In the genomic region with DNA sequence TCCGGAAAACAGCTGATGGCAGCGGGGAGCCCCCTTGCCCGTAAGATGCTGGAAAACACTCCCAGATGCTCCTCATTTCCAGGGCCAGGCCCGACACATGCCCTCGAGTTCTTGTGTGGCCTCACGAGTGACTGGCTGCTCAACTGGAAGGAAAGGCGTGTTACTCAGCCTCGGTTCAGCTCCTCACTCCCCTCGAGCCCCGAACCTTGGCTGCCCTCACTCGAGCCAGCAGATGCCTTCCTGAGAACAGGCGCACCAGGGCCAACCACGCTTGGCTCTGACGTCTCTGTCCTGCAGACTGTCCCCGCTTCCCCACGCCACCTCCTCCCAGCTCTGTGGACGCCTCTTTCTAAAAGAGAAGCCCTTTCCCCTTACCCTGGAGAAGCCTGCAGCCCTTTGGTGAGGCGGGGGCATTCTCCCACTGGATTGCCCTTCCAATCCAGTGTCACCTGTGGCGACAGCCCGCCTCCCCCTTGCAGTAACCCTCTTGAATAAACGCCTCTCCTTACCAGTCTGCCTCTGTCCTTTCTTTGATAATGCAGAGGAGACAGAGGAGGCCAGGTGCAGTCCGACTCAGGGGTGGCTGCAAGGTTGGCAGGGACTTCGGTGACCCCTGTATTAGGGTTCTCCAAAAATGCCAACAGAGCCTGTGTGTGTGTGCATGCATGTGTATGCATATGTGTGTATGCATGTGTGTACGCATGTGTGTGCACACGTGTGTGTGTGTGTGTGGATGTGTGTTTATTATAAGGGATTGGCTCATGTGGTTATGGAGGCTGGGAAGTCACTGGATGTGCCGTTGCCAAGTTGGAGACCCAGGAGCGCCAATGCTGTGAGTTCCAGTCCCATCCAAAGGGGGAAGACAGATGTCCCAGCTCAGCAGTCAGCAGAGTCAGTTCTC, we compare ENCODE assay signal across 22 cellular contexts.
A peak's percentile ranks its signal among the peaks of the same experiment; 100 is the strongest.
DNase-seq lines count a peak whose midpoint lies in the region; ATAC-seq and TF ChIP-seq lines count a peak whose summit lies in the region.
"Had no signal": no experiment of that assay in that cellular context is flagged by ENCODE, and none has a peak within 500 bp of the region (broad histone marks: within the 10 kb centered on the region; RNA-seq: fewer than 3 reads in every experiment).

No MANE protein-coding gene starts in this region.

- H3K4me3 ChIP-seq in mesenchymal stem cell (ENCODE audit: insufficient read depth in 1 of 2, low read depth in 1 of 2, low read length in 2 of 2) (no peak overlapping the region), sigmoid colon (no peak overlapping the region), Karpas-422 (ENCODE audit: low read length) (no peak overlapping the region)
- H3K4me3 ChIP-seq: SJCRH30 had no signal

- no peak overlapping the region for H2AK5ac ChIP-seq in mesenchymal stem cell (ENCODE audit: low read length, severe bottlenecking)

- intact Hi-C loops in activated CD4-positive, alpha-beta T cell treated with anti-CD3 and anti-CD28 coated beads for 36 hours (cut with DNase I, micrococcal nuclease), result no loop called here
- intact Hi-C loops in left cardiac atrium (cut with DNase I) (no loop called here), sigmoid colon (cut with DNase I) (no loop called here)

- no peak overlapping the region for H2AFZ ChIP-seq in mesenchymal stem cell (ENCODE audit: low read depth, low read length)
- H2AFZ ChIP-seq in Karpas-422 (ENCODE audit: low read length), result no peak overlapping the region

- H4K20me1 ChIP-seq in Karpas-422 (ENCODE audit: insufficient read depth, low read depth, low read length), result no peaks in the 10 kb centered on the region

- H3K27ac ChIP-seq in mesenchymal stem cell (ENCODE audit: low read length, poor library complexity, severe bottlenecking), result no peak overlapping the region
- no peak overlapping the region for H3K27ac ChIP-seq in sigmoid colon
- H3K27ac ChIP-seq in Karpas-422 (ENCODE audit: low read length), result no peak overlapping the region
- H3K27ac ChIP-seq: 22Rv1, C4-2B, SJCRH30 had no signal

- no peak for ATAC-seq in activated CD4-positive, alpha-beta T cell treated with anti-CD3 and anti-CD28 coated beads for 36 hours
- peak in 1 of 2 donors; percentile 34 for ATAC-seq in left cardiac atrium
- ATAC-seq: PC-3 had no signal

- no peak overlapping the region for H3K4ac ChIP-seq in mesenchymal stem cell (ENCODE audit: low read depth in 1 of 2, low read length in 2 of 2)

- no peaks in the 10 kb centered on the region for H3K27me3 Mint-ChIP-seq in activated CD4-positive, alpha-beta T cell treated with anti-CD3 and anti-CD28 coated beads for 36 hours

- no peaks in the 10 kb centered on the region for H3K36me3 Mint-ChIP-seq in activated CD4-positive, alpha-beta T cell treated with anti-CD3 and anti-CD28 coated beads for 36 hours (ENCODE audit: low read depth)

- no peaks in the 10 kb centered on the region for H3K79me1 ChIP-seq in mesenchymal stem cell (replicated peaks; ENCODE audit: low read length, poor library complexity, severe bottlenecking)

- H3K4me2 ChIP-seq in mesenchymal stem cell (ENCODE audit: low read length, poor library complexity, severe bottlenecking) (no peak overlapping the region), Karpas-422 (ENCODE audit: low read depth, low read length, poor library complexity, severe bottlenecking) (no peak overlapping the region)

- CTCF ChIA-PET in activated CD4-positive, alpha-beta T cell treated with anti-CD3 and anti-CD28 coated beads for 36 hours (lab: Charles Lee), result no interaction called here

- no peak overlapping the region for H3K23ac ChIP-seq in mesenchymal stem cell (ENCODE audit: low read length in 2 of 2)

- H3K9ac ChIP-seq in mesenchymal stem cell (ENCODE audit: low read length) (no peak overlapping the region), Karpas-422 (ENCODE audit: low read length) (no peak overlapping the region)

- no peak for TF ChIP-seq CTCF in sigmoid colon (IDR thresholded peaks at IDR 0.05)

- peak overlapping the region; percentile 35 for H2BK5ac ChIP-seq in mesenchymal stem cell (ENCODE audit: low read depth, low read length, poor library complexity, severe bottlenecking)

- H3K9me3 ChIP-seq in mesenchymal stem cell (ENCODE audit: control insufficient read depth, low read length) (no peaks in the 10 kb centered on the region), sigmoid colon (no peaks in the 10 kb centered on the region), Karpas-422 (ENCODE audit: low read length) (peaks cover 9% of the 10 kb centered on the region; the same call in 1 of the 2 replicates)
- H3K9me3 ChIP-seq: SJCRH30 had no signal

- no peak overlapping the region for H2BK15ac ChIP-seq in mesenchymal stem cell (ENCODE audit: low read depth, poor library complexity, severe bottlenecking)

- 85% methylated on average over 27 of the region's 27 CpGs for WGBS in mesenchymal stem cell
- WGBS in sigmoid colon, 2 donors, result 78 to 85% methylated on average over 27 of the region's 27 CpGs

- no peaks in the 10 kb centered on the region for H3K79me2 ChIP-seq in Karpas-422 (ENCODE audit: low read length)

- H3K27me3 ChIP-seq in mesenchymal stem cell (ENCODE audit: control insufficient read depth in 1 of 2, insufficient read depth in 1 of 2, low read length in 2 of 2) (no peaks in the 10 kb centered on the region), sigmoid colon (no peaks in the 10 kb centered on the region), Karpas-422 (ENCODE audit: low read length) (no peaks in the 10 kb centered on the region)
- H3K27me3 ChIP-seq: SJCRH30 had no signal

- H4K91ac ChIP-seq in mesenchymal stem cell (ENCODE audit: low read length), result no peak overlapping the region

- no peak for TF ChIP-seq POLR2A in sigmoid colon (IDR thresholded peaks at IDR 0.05)

- H3K4me1 ChIP-seq in mesenchymal stem cell (ENCODE audit: control insufficient read depth, insufficient read depth, low read depth, low read length) (no peaks in the 10 kb centered on the region), sigmoid colon (no peaks in the 10 kb centered on the region), Karpas-422 (ENCODE audit: low read length) (no peaks in the 10 kb centered on the region)
- H3K4me1 ChIP-seq: SJCRH30 had no signal

- no peaks in the 10 kb centered on the region for H3K9me3 Mint-ChIP-seq in activated CD4-positive, alpha-beta T cell treated with anti-CD3 and anti-CD28 coated beads for 36 hours (ENCODE audit: low read depth)

- TF ChIP-seq EP300 in sigmoid colon (IDR thresholded peaks at IDR 0.05), result no peak

- no peak for DNase-seq in activated CD4-positive, alpha-beta T cell treated with anti-CD3 and anti-CD28 coated beads for 36 hours
- no peak for DNase-seq in activated CD4-positive, alpha-beta T cell treated with anti-CD3 and anti-CD28 coated beads, Interleukin-2, amount 50 U/mL, for 4 hours
- peak; percentile 76 for DNase-seq in left cardiac atrium
- no peak for DNase-seq in mesenchymal stem cell
- DNase-seq in sigmoid colon, result peak; percentile 4
- no peak for DNase-seq in cerebellar nuclear complex (lab: John Stamatoyannopoulos, UW)
- DNase-seq in Karpas-422, result no peak
- no peak for DNase-seq in retina
- DNase-seq: AML-193, DND-41, H7, KG1, MV-4-11, NCI-H1417, NCI-H2029, NCI-H345, NCI-H524 treated with DMSO at 0.1 percent for 48 hours, PC-3, RPMI8226, SJCRH30 had no signal

- H4K8ac ChIP-seq in mesenchymal stem cell (ENCODE audit: low read length), result no peak overlapping the region

- H3K4me3 Mint-ChIP-seq in activated CD4-positive, alpha-beta T cell treated with anti-CD3 and anti-CD28 coated beads for 36 hours, result no peak overlapping the region

- peak overlapping the region; percentile 5 for H3K27ac Mint-ChIP-seq in activated CD4-positive, alpha-beta T cell treated with anti-CD3 and anti-CD28 coated beads for 36 hours

- H2BK12ac ChIP-seq in mesenchymal stem cell (ENCODE audit: low read length in 2 of 2), result no peak overlapping the region

- no peaks in the 10 kb centered on the region for H3K36me3 ChIP-seq in mesenchymal stem cell (ENCODE audit: control insufficient read depth in 1 of 2, insufficient read depth in 2 of 2, low read depth in 1 of 2, low read length in 2 of 2)
- no peaks in the 10 kb centered on the region for H3K36me3 ChIP-seq in sigmoid colon
- H3K36me3 ChIP-seq in Karpas-422 (ENCODE audit: insufficient read depth, low read length), result no peaks in the 10 kb centered on the region
- H3K36me3 ChIP-seq: SJCRH30 had no signal

- no peak overlapping the region for H2BK120ac ChIP-seq in mesenchymal stem cell (ENCODE audit: low read depth, low read length)

- no peaks in the 10 kb centered on the region for H3K9me2 ChIP-seq in Karpas-422 (replicated peaks; ENCODE audit: insufficient read depth, low read length)

- no peak overlapping the region for H3K18ac ChIP-seq in mesenchymal stem cell (ENCODE audit: low read depth in 1 of 2, low read length in 2 of 2)

- H3K4me1 Mint-ChIP-seq in activated CD4-positive, alpha-beta T cell treated with anti-CD3 and anti-CD28 coated beads for 36 hours, result no peaks in the 10 kb centered on the region

- H3K14ac ChIP-seq in mesenchymal stem cell (ENCODE audit: low read length in 2 of 2), result no peak overlapping the region

- POLR2A ChIA-PET in activated CD4-positive, alpha-beta T cell treated with anti-CD3 and anti-CD28 coated beads for 36 hours (lab: Charles Lee), result no interaction called here

Comparison
In these comparisons a context has a peak if more than half of its experiments do, and no peak if none do; other contexts are left out.
1. DNase-seq: peak in left cardiac atrium (single experiment) and sigmoid colon (single experiment); none in activated CD4-positive, alpha-beta T cell treated with anti-CD3 and anti-CD28 coated beads for 36 hours (single experiment), activated CD4-positive, alpha-beta T cell treated with anti-CD3 and anti-CD28 coated beads, Interleukin-2, amount 50 U/mL, for 4 hours (0 of 2), mesenchymal stem cell (single experiment), cerebellar nuclear complex (0 of 2), Karpas-422 (single experiment) and retina (single experiment).